ENCODE assay signal across 8 cellular contexts in genomic region chr11:86800076-86800955, GRCh38. TPM values are rescaled to one million over a fixed set of nuclear protein-coding genes. Genes with fewer than 3 reads are reported as not detected.
A peak's percentile ranks its signal among the peaks of the same experiment; 100 is the strongest.
DNase-seq lines count a peak whose midpoint lies in the region; ATAC-seq and TF ChIP-seq lines count a peak whose summit lies in the region.

Gene PRSS23, plus strand, starts transcription at chr11:86800542. Its CDS starts 7,102 bp downstream, at chr11:86807644.

- peak; percentile 68 for ATAC-seq in GM18907 (IDR thresholded peaks at IDR 0.05; ENCODE audit: unreplicated experiment)
- peak; percentile 91 for ATAC-seq in gastroesophageal sphincter

- peaks cover 36% of the 10 kb centered on the region for H3K4me1 Mint-ChIP-seq in activated naive CD4-positive, alpha-beta T cell treated with anti-CD3 and anti-CD28 coated beads for 36 hours (ENCODE audit: low read depth)
- peaks cover 50% of the 10 kb centered on the region for H3K4me1 Mint-ChIP-seq in neural crest cell

- TF ChIP-seq POLR2A in gastroesophageal sphincter (IDR thresholded peaks at IDR 0.05), result peak; percentile 74 to 80
- peak in 1 of 2 donors; percentile 62 for TF ChIP-seq POLR2A in vagina (IDR thresholded peaks at IDR 0.05)

- 6% methylated on average over 3 of the region's 97 CpGs; no CpG with 5 or more reads in 1 of the 2 donors for WGBS in gastroesophageal sphincter (ENCODE audit: low coverage in 1 of 2), 2 donors

- H3K9me3 Mint-ChIP-seq in activated naive CD4-positive, alpha-beta T cell treated with anti-CD3 and anti-CD28 coated beads for 36 hours, result no peaks in the 10 kb centered on the region
- no peaks in the 10 kb centered on the region for H3K9me3 Mint-ChIP-seq in neural crest cell

- no peak for TF ChIP-seq EP300 in gastroesophageal sphincter (IDR thresholded peaks at IDR 0.05)

- no peaks in the 10 kb centered on the region for H3K36me3 Mint-ChIP-seq in activated naive CD4-positive, alpha-beta T cell treated with anti-CD3 and anti-CD28 coated beads for 36 hours (ENCODE audit: low read depth)
- no peaks in the 10 kb centered on the region for H3K36me3 Mint-ChIP-seq in neural crest cell (ENCODE audit: low read depth)

- H3K4me3 ChIP-seq in AG10803 (ENCODE audit: low read length) (peak within 1 kb of the TSS; percentile 76), gastroesophageal sphincter (peak within 1 kb of the TSS; percentile 84 to 89), vagina (peak within 1 kb of the TSS; percentile 79 to 94)

- H3K27me3 Mint-ChIP-seq in activated naive CD4-positive, alpha-beta T cell treated with anti-CD3 and anti-CD28 coated beads for 36 hours (ENCODE audit: low read depth), result peaks cover 55% of the 10 kb centered on the region
- H3K27me3 Mint-ChIP-seq in neural crest cell (ENCODE audit: low read depth), result no peaks in the 10 kb centered on the region

- H3K9me3 ChIP-seq in gastroesophageal sphincter (no peaks in the 10 kb centered on the region), vagina (no peaks in the 10 kb centered on the region)

- H3K4me3 Mint-ChIP-seq in activated naive CD4-positive, alpha-beta T cell treated with anti-CD3 and anti-CD28 coated beads for 36 hours, result peak within 1 kb of the TSS; percentile 70
- peak within 1 kb of the TSS; percentile 89 for H3K4me3 Mint-ChIP-seq in neural crest cell

- intact Hi-C loops in activated naive CD4-positive, alpha-beta T cell treated with anti-CD3 and anti-CD28 coated beads for 36 hours (cut with micrococcal nuclease), result loop anchor here (5.0 kb wide), 1 partner anchor 193 kb away; no protein-coding TSS in a partner anchor
- intact Hi-C loops in vagina (cut with DNase I), result loop anchor here (5.0 kb wide), 1 partner anchor 193 kb away; no protein-coding TSS in a partner anchor

- H3K27ac ChIP-seq in gastroesophageal sphincter (peak within 1 kb of the TSS; percentile 54 to 91 (median 81)), vagina (peak within 1 kb of the TSS; percentile 92)

- H3K27me3 ChIP-seq in gastroesophageal sphincter (no peaks in the 10 kb centered on the region), vagina (no peaks in the 10 kb centered on the region)

- CTCF ChIA-PET in activated naive CD4-positive, alpha-beta T cell treated with anti-CD3 and anti-CD28 coated beads for 36 hours (lab: Charles Lee), result interaction anchor here (0.6 to 2.3 kb wide), 2 partner anchors 192 to 346 kb away, joined by 3 to 11 read pairs; no protein-coding TSS in a partner anchor

- DNase-seq in AG10803 (ENCODE audit: low read depth), result peak; percentile 61
- DNase-seq in NCI-H2196 (lab: John Stamatoyannopoulos, UW; ENCODE audit: unreplicated experiment), result peak; percentile 83
- DNase-seq in activated naive CD4-positive, alpha-beta T cell treated with anti-CD3 and anti-CD28 coated beads for 36 hours, result peak; percentile 33
- peak; percentile 56 for DNase-seq in neural crest cell (ENCODE audit: low read depth, low spot score)
- no peak for DNase-seq in vagina (ENCODE audit: extremely low spot score in 2 of 2)
- DNase-seq in KG1 (lab: John Stamatoyannopoulos, UW), result no peak

- TF ChIP-seq CTCF in AG10803 (conservative IDR thresholded peaks at IDR 0.05; ENCODE audit: low read length), result no peak
- TF ChIP-seq CTCF in gastroesophageal sphincter (IDR thresholded peaks at IDR 0.05), result no peak
- no peak for TF ChIP-seq CTCF in neural crest cell (conservative IDR thresholded peaks at IDR 0.05)
- no peak for TF ChIP-seq CTCF in vagina (IDR thresholded peaks at IDR 0.05)

- H3K4me1 ChIP-seq in gastroesophageal sphincter (peaks cover 3 to 49% (median 24%) of the 10 kb centered on the region in 3 donors), vagina (peaks cover 37% of the 10 kb centered on the region)

- H3K36me3 ChIP-seq in gastroesophageal sphincter, result no peaks in the 10 kb centered on the region
- no peaks in the 10 kb centered on the region for H3K36me3 ChIP-seq in vagina

- H3K27ac Mint-ChIP-seq in activated naive CD4-positive, alpha-beta T cell treated with anti-CD3 and anti-CD28 coated beads for 36 hours, result no peak within 1 kb of the TSS
- peak within 1 kb of the TSS; percentile 88 for H3K27ac Mint-ChIP-seq in neural crest cell (ENCODE audit: unreplicated experiment)

RNA-seq across cellular contexts. Expression of gene PRSS23, which starts in this region (rescaled TPM):
- under 1 TPM; 0.35 to 0.38 TPM for total RNA-seq in activated naive CD4-positive, alpha-beta T cell treated with anti-CD3 and anti-CD28 coated beads for 36 hours
- total RNA-seq in gastroesophageal sphincter, result 10 to 100 TPM; 34.5 to 87.2 (median 68.8) TPM
- 27.5 and 27.6 TPM in 2 replicates for total RNA-seq in neural crest cell
- 40.3 TPM for total RNA-seq in vagina

Comparison
In these comparisons a context has a peak if more than half of its experiments do, and no peak if none do; other contexts are left out.
1. RNA of gene PRSS23 (total RNA-seq): 34.5 to 87.2 TPM in gastroesophageal sphincter, 40.3 TPM in vagina (single experiment) and 27.5 to 27.6 TPM in neural crest cell; 0.35 to 0.38 TPM in activated naive CD4-positive, alpha-beta T cell treated with anti-CD3 and anti-CD28 coated beads for 36 hours; every median in the first group is over 10 times any median in the second.
2. Peak in DNase-seq in activated naive CD4-positive, alpha-beta T cell treated with anti-CD3 and anti-CD28 coated beads for 36 hours; RNA of the gene not detected or under 1 TPM.
3. DNase-seq: peak in AG10803 (single experiment), NCI-H2196 (single experiment) and neural crest cell (single experiment); none in vagina (0 of 2) and KG1 (single experiment).
4. Peak in every context shown above with its lines, with median percentiles within 50 percentile points of each other: H3K4me3 ChIP-seq.